8 cellular contexts compared by ENCODE assay signal in genomic region chr22:43110444-43110926, GRCh38. TPM values are rescaled to one million over a fixed set of nuclear protein-coding genes. Genes with fewer than 3 reads are reported as not detected.
A peak's percentile ranks its signal among the peaks of the same experiment; 100 is the strongest.
DNase-seq lines count a peak whose midpoint lies in the region; ATAC-seq, FAIRE-seq and TF ChIP-seq lines count a peak whose summit lies in the region.

BIK (plus strand) TSS chr22:43110750; CDS start chr22:43124023, 13,273 bp downstream.

- TF ChIP-seq EP300 in K562 (IDR thresholded peaks at IDR 0.05; ENCODE audit: low read length) = no peak

- H3K27ac ChIP-seq in K562 (ENCODE audit: extremely low read depth, low read depth, low read length) = no peak within 1 kb of the TSS

- no peak for TF ChIP-seq POLR2A in K562 (conservative IDR thresholded peaks at IDR 0.05)

- H3K4me1 Mint-ChIP-seq in IgD-negative memory B cell = peaks cover 15 to 25% (median 21%) of the 10 kb centered on the region in 3 donors
- peaks cover 5 to 7% of the 10 kb centered on the region in 2 donors for H3K4me1 Mint-ChIP-seq in immature natural killer cell

- TF ChIP-seq CTCF in GM12864 (IDR thresholded peaks at IDR 0.05; ENCODE audit: low read depth, low read length, missing control alignments) (peak; percentile 49), K562 (IDR thresholded peaks at IDR 0.05 in 2 of 3, conservative IDR thresholded peaks at IDR 0.05 in 1 of 3; ENCODE audit: insufficient read depth in 2 of 3, low read depth in 1 of 3, low read length in 3 of 3) (no peak)

- POLR2A ChIA-PET in K562 (lab: Yijun Ruan, JAX) = no interaction called here

- peak within 1 kb of the TSS in 1 of 3 donors; percentile 22 for H3K27ac Mint-ChIP-seq in IgD-negative memory B cell
- H3K27ac Mint-ChIP-seq in immature natural killer cell = peak within 1 kb of the TSS in 1 of 6 donors; percentile 28

- intact Hi-C loops in K562 (cut with micrococcal nuclease) = no loop called here

- ATAC-seq in K562 (peak; percentile 88), GM18519 (IDR thresholded peaks at IDR 0.05; ENCODE audit: low FRiP score, unreplicated experiment) (no peak)

- peaks cover 0 to 1% (median 0%) of the 10 kb centered on the region in 3 donors for H3K9me3 Mint-ChIP-seq in IgD-negative memory B cell
- H3K9me3 Mint-ChIP-seq in immature natural killer cell = no peaks in the 10 kb centered on the region

- H3K9me1 ChIP-seq in K562 (ENCODE audit: control insufficient read depth, insufficient read depth, low read length) = no peaks in the 10 kb centered on the region

- peaks cover 0 to 8% of the 10 kb centered on the region in 2 experiments; a peak in 2 of 5 replicates for H3K27me3 ChIP-seq in K562 (ENCODE audit: control insufficient read depth in 2 of 2, insufficient read depth in 2 of 2, low read length in 2 of 2)

- under 1% methylated on average over 11 of the region's 49 CpGs for WGBS in K562 (ENCODE audit: insufficient coverage, low coverage, missing lambda C conversion rate)

- H3K27me3 Mint-ChIP-seq in IgD-negative memory B cell (peaks cover 51% of the 10 kb centered on the region), immature natural killer cell (ENCODE audit: low read depth in 3 of 3) (peaks cover 6 to 22% (median 7%) of the 10 kb centered on the region in 3 donors)

- H3K4me1 ChIP-seq in K562 (replicated peaks in 1 of 2; ENCODE audit: control insufficient read depth in 2 of 2, insufficient read depth in 2 of 2, low read length in 2 of 2) = peaks cover 4 to 17% of the 10 kb centered on the region in 2 experiments; a peak in 3 of 5 replicates

- H3K4me2 ChIP-seq in K562 (ENCODE audit: insufficient read depth, low read length) = peak within 1 kb of the TSS; percentile 61

- no peak for DNase-seq in GM12864 (ENCODE audit: low read depth)
- peak; percentile 24 for DNase-seq in T-helper 22 cell (ENCODE audit: low read depth)
- peak; percentile 33 to 75 (median 62) for DNase-seq in K562 (ENCODE audit: extremely low read depth in 1 of 4, low spot score in 3 of 4)
- peak; percentile 27 to 32 (median 30) for DNase-seq in immature natural killer cell
- peak; percentile 18 for DNase-seq in stimulated activated CD4-positive, alpha-beta T cell treated with anti-CD3 and anti-CD28 coated beads, Interleukin-1b, Interleukin-23, amount 100 ng/mL, for 48 hours
- DNase-seq in NCI-H187 (lab: John Stamatoyannopoulos, UW) = no peak

- H3K4me3 ChIP-seq in GM12864 (ENCODE audit: low read depth, low read length) = peak within 1 kb of the TSS; percentile 85
- peak within 1 kb of the TSS; percentile 37 for H3K4me3 ChIP-seq in K562

- no peaks in the 10 kb centered on the region for H3K79me2 ChIP-seq in K562 (ENCODE audit: control insufficient read depth, insufficient read depth, low read length)

- no peaks in the 10 kb centered on the region for H3K9me3 ChIP-seq in K562 (replicated peaks; ENCODE audit: control insufficient read depth, insufficient read depth, low read depth, low read length)

- H4K20me1 ChIP-seq in K562 (replicated peaks; ENCODE audit: control insufficient read depth, insufficient read depth, low read length) = no peaks in the 10 kb centered on the region

- CTCF ChIA-PET in K562 (lab: Yijun Ruan, JAX; ENCODE audit: low intra/inter-chr PET ratio) = no interaction called here

- H2AFZ ChIP-seq in K562 (ENCODE audit: low read depth, low read length) = peak within 1 kb of the TSS; percentile 80

- TF ChIP-seq RAD21 in K562 (CRISPR knock-in tag; conservative IDR thresholded peaks at IDR 0.05 in 1 of 2, IDR thresholded peaks at IDR 0.05 in 1 of 2) = no peak

- H3K4me3 Mint-ChIP-seq in IgD-negative memory B cell (peak within 1 kb of the TSS; percentile 76 to 93 (median 84)), immature natural killer cell (peak within 1 kb of the TSS; percentile 74 to 85 (median 82))

- peaks cover 1% of the 10 kb centered on the region for H3K36me3 Mint-ChIP-seq in IgD-negative memory B cell
- H3K36me3 Mint-ChIP-seq in immature natural killer cell = no peaks in the 10 kb centered on the region

- peak within 1 kb of the TSS in 1 of 2 experiments; percentile 89; a peak in 2 of 4 replicates for H3K9ac ChIP-seq in K562 (ENCODE audit: insufficient read depth in 1 of 2, low read depth in 2 of 2, low read length in 2 of 2)

- FAIRE-seq in K562 (lab: Jason Lieb, UNC) = no peak

- no TSS peak for BruUV-seq in K562 (replicated peaks; lab: Mats Ljungman, UMichigan)

- H3K36me3 ChIP-seq in K562 (ENCODE audit: control insufficient read depth, insufficient read depth, low read length) = no peaks in the 10 kb centered on the region

- in situ Hi-C loops in K562 (cut with MboI) = no loop called here

TF ChIP-seq in K562, 482 proteins besides CTCF, POLR2A, EP300 and RAD21 (continues in another document):
- no peak for TF ChIP-seq ZNF133 (CRISPR knock-in tag; IDR thresholded peaks at IDR 0.05)
- 0 out of 2 replicates have a peak, but pooled peaks have one; percentile 17 for TF ChIP-seq SMAD4 (CRISPR knock-in tag; conservative IDR thresholded peaks at IDR 0.05)
- TF ChIP-seq SMARCA5 (IDR thresholded peaks at IDR 0.05) = no peak
- no peak for TF ChIP-seq ZNF347 (CRISPR knock-in tag; IDR thresholded peaks at IDR 0.05; ENCODE audit: low read depth)
- TF ChIP-seq BCOR (IDR thresholded peaks at IDR 0.05) = peak; percentile 18; the same call in 1 of the 2 replicates
- no peak for TF ChIP-seq ZNF778 (CRISPR knock-in tag; IDR thresholded peaks at IDR 0.05)
- TF ChIP-seq MCM3 (IDR thresholded peaks at IDR 0.05) = no peak
- TF ChIP-seq POLR2AphosphoS2 (IDR thresholded peaks at IDR 0.05; ENCODE audit: low read length) = no peak
- no peak for TF ChIP-seq ZNF143 (CRISPR knock-in tag; IDR thresholded peaks at IDR 0.05)
- TF ChIP-seq HIVEP1 (CRISPR knock-in tag; IDR thresholded peaks at IDR 0.05) = no peak
- no peak for TF ChIP-seq NR4A1 (CRISPR knock-in tag; IDR thresholded peaks at IDR 0.05)
- TF ChIP-seq NR4A1 (tag; IDR thresholded peaks at IDR 0.05) = no peak
- no peak for TF ChIP-seq ZNF592 (IDR thresholded peaks at IDR 0.05)
- TF ChIP-seq RBFOX2 (IDR thresholded peaks at IDR 0.05; ENCODE audit: low read depth, low read length) = 0 out of 2 replicates have a peak, but pooled peaks have one; percentile 34

RNA-seq across cellular contexts. Expression of gene BIK, which starts in this region (rescaled TPM):
- polyA plus RNA-seq in IgD-negative memory B cell (9.7 TPM), K562 (2011; rRNA removed) (0.08 and 0.34 TPM in 2 replicates), K562 (2014; fragmentation: Illumina TruSeq; extraction: Trizol) (not detected in 2 replicates), K562 (2014; fragmentation: Nextera tagmentation; extraction: Ambion mirVana) (not detected), K562 (2014; rRNA removed) (0.23 and 0.28 TPM in 2 replicates), immature natural killer cell (1 to 10 TPM in 1 of 3 donors, under 1 TPM in 1, not detected in 1; 0.45 to 1.6 TPM)
- total RNA-seq in K562 (2011; cell fraction: chromatin; rRNA removed; ENCODE audit: low replicate concordance) = not detected in 2 replicates
- total RNA-seq in K562 (2011; cell fraction: nucleolus; rRNA removed) = 0.33 TPM in 1 of 2 replicates, not detected in the other
- total RNA-seq in K562 (2011; cell fraction: nucleoplasm; rRNA removed) = not detected in 2 replicates
- total RNA-seq in K562 (2014; rRNA removed) (0.18 and 0.69 TPM in 2 replicates), K562 (2014; rRNA removed; fragmentation: Illumina TruSeq; extraction: Trizol) (0.15 and 0.19 TPM in 2 replicates), K562 (2015; rRNA removed; fragmentation: Illumina TruSeq; extraction: Trizol) (not detected in 2 replicates), K562 (2021) (0.20 and 0.22 TPM in 2 replicates)
- polyA plus RNA-seq in K562 (2011; cell fraction: cytosol; rRNA removed) = 0.58 and 0.78 TPM in 2 replicates
- 0.41 TPM in 1 of 2 replicates, not detected in the other for polyA plus RNA-seq in K562 (2011; cell fraction: nucleus; rRNA removed)
- 0.10 and 0.18 TPM in 2 replicates for polyA plus RNA-seq in K562 (2012)
- polyA minus RNA-seq in K562 (2011; rRNA and poly(A)+ RNA removed) = not detected in 2 replicates
- not detected in 2 replicates for polyA minus RNA-seq in K562 (2011; cell fraction: cytosol; rRNA and poly(A)+ RNA removed)
- not detected in 2 replicates for polyA minus RNA-seq in K562 (2011; cell fraction: nucleus; rRNA and poly(A)+ RNA removed)

Comparison
In these comparisons a context has a peak if more than half of its experiments do, and no peak if none do; other contexts are left out.
1. Peak in DNase-seq, ATAC-seq, H3K4me3 ChIP-seq and H3K4me2 ChIP-seq in K562; RNA of the gene not detected or under 1 TPM.
2. DNase-seq: peak in T-helper 22 cell (single experiment), immature natural killer cell (3 of 3) and stimulated activated CD4-positive, alpha-beta T cell treated with anti-CD3 and anti-CD28 coated beads, Interleukin-1b, Interleukin-23, amount 100 ng/mL, for 48 hours (single experiment); none in GM12864 (single experiment) and NCI-H187 (0 of 2).